ENCODE assay signal across 1 cellular context in genomic region chr1:194069168-194069830, GRCh38.
TF ChIP-seq lines count a peak whose summit lies in the region.

No MANE protein-coding gene starts in this region.

TF ChIP-seq in HepG2, 621 proteins besides CTCF, POLR2A, EP300 and RAD21 (continued from another document):
- TF ChIP-seq PRPF4 (IDR thresholded peaks at IDR 0.05; ENCODE audit: low read depth, low read length, poor library complexity, severe bottlenecking) (no peak), THAP11 (CRISPR knock-in tag; IDR thresholded peaks at IDR 0.05) (no peak), TBX3 (IDR thresholded peaks at IDR 0.05; ENCODE audit: borderline replicate concordance) (no peak), ZNF256 (CRISPR knock-in tag; conservative IDR thresholded peaks at IDR 0.05) (no peak), ZNF550 (CRISPR knock-in tag; IDR thresholded peaks at IDR 0.05; ENCODE audit: borderline replicate concordance) (no peak), YEATS4 (CRISPR knock-in tag; IDR thresholded peaks at IDR 0.05; ENCODE audit: borderline replicate concordance) (no peak), TP53 (CRISPR knock-in tag; conservative IDR thresholded peaks at IDR 0.05) (no peak), RFX1 (IDR thresholded peaks at IDR 0.05) (no peak), ZNF646 (CRISPR knock-in tag; IDR thresholded peaks at IDR 0.05) (no peak), CBX2 (IDR thresholded peaks at IDR 0.05; ENCODE audit: low read depth, low read length) (no peak), CBX2 (CRISPR knock-in tag; IDR thresholded peaks at IDR 0.05; ENCODE audit: low read depth) (no peak), ZNF879 (CRISPR knock-in tag; IDR thresholded peaks at IDR 0.05) (no peak), SMARCE1 (IDR thresholded peaks at IDR 0.05; ENCODE audit: borderline replicate concordance) (no peak), ZFP1 (CRISPR knock-in tag; IDR thresholded peaks at IDR 0.05) (no peak), MTF2 (CRISPR knock-in tag; IDR thresholded peaks at IDR 0.05; ENCODE audit: borderline replicate concordance) (no peak), SALL2 (CRISPR knock-in tag; IDR thresholded peaks at IDR 0.05) (no peak), SMARCC2 (IDR thresholded peaks at IDR 0.05) (no peak), ZNF839 (CRISPR knock-in tag; IDR thresholded peaks at IDR 0.05; ENCODE audit: borderline replicate concordance) (no peak), SRF (IDR thresholded peaks at IDR 0.05; ENCODE audit: low read depth, low read length) (no peak), ZNF562 (CRISPR knock-in tag; IDR thresholded peaks at IDR 0.05; ENCODE audit: borderline replicate concordance) (no peak)
